ENCODE assay signal across 22 cellular contexts in genomic region chr2:38436227-38436664, GRCh38. TPM values are rescaled to one million over a fixed set of nuclear protein-coding genes. Genes with fewer than 3 reads are reported as not detected.
DNase-seq lines count a peak whose midpoint lies in the region; ATAC-seq, FAIRE-seq and TF ChIP-seq lines count a peak whose summit lies in the region.
"Had no signal": no experiment of that assay in that cellular context is flagged by ENCODE, and none has a peak within 500 bp of the region (broad histone marks: within the 10 kb centered on the region; RNA-seq: fewer than 3 reads in every experiment).

No MANE protein-coding gene starts in this region.

- TF ChIP-seq POLR2A in HepG2 (IDR thresholded peaks at IDR 0.05; ENCODE audit: insufficient read depth in 1 of 2, low read depth in 2 of 2, low read length in 2 of 2) (no peak), right lobe of liver (IDR thresholded peaks at IDR 0.05) (no peak), upper lobe of left lung (IDR thresholded peaks at IDR 0.05) (no peak)

- H3K4me2 ChIP-seq in HepG2 (ENCODE audit: low read depth, low read length) (peak overlapping the region; percentile 59), hepatocyte (no peak overlapping the region)

- TF ChIP-seq CTCF in HepG2 (CRISPR knock-in tag; IDR thresholded peaks at IDR 0.05) = no peak; the same call in 1 of the 2 replicates
- TF ChIP-seq CTCF in right lobe of liver (IDR thresholded peaks at IDR 0.05) = no peak
- TF ChIP-seq CTCF in WTC11 (IDR thresholded peaks at IDR 0.05) = no peak
- TF ChIP-seq CTCF in hepatocyte (IDR thresholded peaks at IDR 0.05; ENCODE audit: poor library complexity) = no peak
- no peak for TF ChIP-seq CTCF in upper lobe of right lung (IDR thresholded peaks at IDR 0.05)
- no peak for TF ChIP-seq CTCF in endothelial cell (IDR thresholded peaks at IDR 0.05; ENCODE audit: unreplicated experiment)
- no peak for TF ChIP-seq CTCF in upper lobe of left lung (IDR thresholded peaks at IDR 0.05)

- intact Hi-C loops in HepG2 (cut with micrococcal nuclease; ENCODE audit: unreplicated experiment) = loop anchor here (1.0 kb wide), 1 partner anchor 29 kb away; no protein-coding TSS in a partner anchor
- intact Hi-C loops in right lobe of liver (cut with DNase I) = no loop called here
- intact Hi-C loops in upper lobe of right lung (cut with DNase I) = no loop called here

- ATAC-seq in HepG2 (peak; percentile 81), right lobe of liver (no peak), WTC11 (no peak), upper lobe of right lung (peak; percentile 14), upper lobe of left lung (ENCODE audit: low FRiP score in 2 of 2) (no peak), GM18520 (IDR thresholded peaks at IDR 0.05; ENCODE audit: unreplicated experiment) (no peak)
- ATAC-seq: K562 had no signal

- CTCF ChIA-PET in HepG2 (lab: Yijun Ruan, JAX; ENCODE audit: low intra/inter-chr PET ratio, low total read pairs) (no interaction called here), WTC11 (lab: Charles Lee) (no interaction called here)

- H3K4me3 Mint-ChIP-seq in WTC11 (no peak overlapping the region), endothelial cell (ENCODE audit: unreplicated experiment) (no peak overlapping the region)
- H3K4me3 Mint-ChIP-seq: CD4-positive, alpha-beta memory T cell had no signal

- H4K20me1 ChIP-seq in HepG2 (ENCODE audit: insufficient read depth, low read length) (no peaks in the 10 kb centered on the region), hepatocyte (ENCODE audit: insufficient read depth, poor library complexity, severe bottlenecking) (no peaks in the 10 kb centered on the region)

- POLR2A ChIA-PET in HepG2 (lab: Yijun Ruan, JAX) = no interaction called here
- POLR2A ChIA-PET in WTC11 (lab: Charles Lee) = no interaction called here

- H3K27me3 ChIP-seq in HepG2 (ENCODE audit: control insufficient read depth in 1 of 2, insufficient read depth in 2 of 2, low read length in 2 of 2) = 0 out of 5 replicates have a peak, but pooled peaks cover 0 to 3% of the 10 kb centered on the region in 2 experiments
- no peaks in the 10 kb centered on the region for H3K27me3 ChIP-seq in right lobe of liver
- no peaks in the 10 kb centered on the region for H3K27me3 ChIP-seq in hepatocyte
- H3K27me3 ChIP-seq in upper lobe of right lung = no peaks in the 10 kb centered on the region
- H3K27me3 ChIP-seq in upper lobe of left lung = no peaks in the 10 kb centered on the region
- H3K27me3 ChIP-seq: BE2C, SJCRH30 had no signal

- H3K36me3 Mint-ChIP-seq in WTC11 (0 out of 2 replicates have a peak, but pooled peaks cover 4% of the 10 kb centered on the region), endothelial cell (ENCODE audit: low read depth, unreplicated experiment) (no peaks in the 10 kb centered on the region)
- H3K36me3 Mint-ChIP-seq: CD4-positive, alpha-beta memory T cell had no signal

- H3K79me2 ChIP-seq in HepG2 (ENCODE audit: insufficient read depth, low read length) = no peaks in the 10 kb centered on the region
- H3K79me2 ChIP-seq in hepatocyte = no peaks in the 10 kb centered on the region

- DNase-seq in HepG2 (ENCODE audit: low spot score) (peak; percentile 90), right lobe of liver (no peak), WTC11 (ENCODE audit: low spot score) (no peak), hepatocyte (ENCODE audit: low spot score) (no peak), upper lobe of right lung (no peak), endothelial cell (ENCODE audit: low spot score) (no peak), upper lobe of left lung (no peak)
- DNase-seq: BE2C; CD4-positive, alpha-beta memory T cell; DMS79; H7; MV-4-11; NCI-H1417; NCI-H187; NCI-H2107; NCI-H2227 treated with DMSO at 0.1 percent for 48 hours; NCI-H524; NCI-H82; SJCRH30 had no signal

- peak; percentile 61 for TF ChIP-seq RAD21 in HepG2 (CRISPR knock-in tag; IDR thresholded peaks at IDR 0.05)

- no peak overlapping the region for H3K9ac ChIP-seq in HepG2 (ENCODE audit: insufficient read depth, low read depth, low read length)

- no peaks in the 10 kb centered on the region for H3K36me3 ChIP-seq in HepG2 (replicated peaks in 1 of 2; ENCODE audit: control insufficient read depth in 1 of 2, insufficient read depth in 2 of 2, low read length in 2 of 2)
- H3K36me3 ChIP-seq in right lobe of liver = no peaks in the 10 kb centered on the region
- no peaks in the 10 kb centered on the region for H3K36me3 ChIP-seq in hepatocyte (replicated peaks; ENCODE audit: insufficient read depth, low read depth)
- H3K36me3 ChIP-seq in upper lobe of right lung = no peaks in the 10 kb centered on the region
- H3K36me3 ChIP-seq in upper lobe of left lung = no peaks in the 10 kb centered on the region
- H3K36me3 ChIP-seq: BE2C, SJCRH30 had no signal

- 0% methylated on average over 2 of the region's 2 CpGs for WGBS in HepG2 (ENCODE audit: low lambda C conversion rate)
- no CpG with 5 or more reads among the region's 2 CpGs for WGBS in right lobe of liver (ENCODE audit: insufficient coverage, low coverage, low lambda C conversion rate, missing lambda C conversion rate)
- 81% methylated on average over 2 of the region's 2 CpGs for WGBS in hepatocyte (ENCODE audit: low lambda C conversion rate, missing lambda C conversion rate)
- 93 to 100% methylated on average over 1 to 2 of the region's 2 CpGs for WGBS in upper lobe of left lung, 2 donors

- H3K27ac ChIP-seq in HepG2 (ENCODE audit: extremely low read length, insufficient read depth, low read length) = peak overlapping the region; percentile 33
- no peak overlapping the region for H3K27ac ChIP-seq in right lobe of liver
- H3K27ac ChIP-seq in hepatocyte = peak overlapping the region; percentile 9
- H3K27ac ChIP-seq in upper lobe of right lung = no peak overlapping the region
- H3K27ac ChIP-seq in upper lobe of left lung = no peak overlapping the region
- H3K27ac ChIP-seq: SJCRH30 had no signal

- H3K27ac Mint-ChIP-seq in WTC11 (no peak overlapping the region), endothelial cell (ENCODE audit: unreplicated experiment) (no peak overlapping the region)

- H3K4me1 ChIP-seq in HepG2 (ENCODE audit: insufficient read depth, low read length) (peaks cover 82% of the 10 kb centered on the region), right lobe of liver (peaks cover 0 to 19% (median 5%) of the 10 kb centered on the region in 4 donors), hepatocyte (ENCODE audit: insufficient read depth) (peaks cover 15% of the 10 kb centered on the region), upper lobe of right lung (no peaks in the 10 kb centered on the region), upper lobe of left lung (no peaks in the 10 kb centered on the region)

- in situ Hi-C loops in HepG2 (cut with HindIII; ENCODE audit: extremely low pct_ligation_motif_present, low pct_unique_long_range_greater_than_20kb) = no loop called here

- H3K9me3 ChIP-seq in HepG2 (ENCODE audit: low read length) (no peaks in the 10 kb centered on the region; the same call in 1 of the 2 replicates), right lobe of liver (no peaks in the 10 kb centered on the region), hepatocyte (ENCODE audit: low read depth) (no peaks in the 10 kb centered on the region), upper lobe of right lung (no peaks in the 10 kb centered on the region), upper lobe of left lung (no peaks in the 10 kb centered on the region)
- H3K9me3 ChIP-seq: BE2C, SJCRH30 had no signal

- H3K4me1 Mint-ChIP-seq in WTC11 = peaks cover 35% of the 10 kb centered on the region
- H3K4me1 Mint-ChIP-seq in endothelial cell (ENCODE audit: unreplicated experiment) = no peaks in the 10 kb centered on the region
- H3K4me1 Mint-ChIP-seq: CD4-positive, alpha-beta memory T cell had no signal

- TF ChIP-seq EP300 in HepG2 (IDR thresholded peaks at IDR 0.05; ENCODE audit: low read depth in 2 of 2, low read length in 2 of 2) = peak; percentile 69 to 91; a peak in 2 of 4 replicates
- TF ChIP-seq EP300 in HepG2 (CRISPR knock-in tag; IDR thresholded peaks at IDR 0.05; ENCODE audit: borderline replicate concordance) = peak; percentile 76; the same call in 1 of the 2 replicates
- TF ChIP-seq EP300 in upper lobe of left lung (IDR thresholded peaks at IDR 0.05) = no peak

- BruUV-seq in HepG2 (replicated peaks; lab: Mats Ljungman, UMichigan) = no TSS peak

- FAIRE-seq in HepG2 (lab: Jason Lieb, UNC) = peak; percentile 91
- FAIRE-seq: HTR-8/SVneo, K562 had no signal

- H3K9me3 Mint-ChIP-seq in WTC11 (peaks cover 9% of the 10 kb centered on the region), endothelial cell (ENCODE audit: unreplicated experiment) (no peaks in the 10 kb centered on the region)

- H3K4me3 ChIP-seq in HepG2 (replicated peaks in 1 of 3; ENCODE audit: insufficient read depth in 1 of 3, low read depth in 2 of 3, low read length in 3 of 3) = 0 out of 6 replicates have a peak overlapping the region, but pooled peaks of 1 of the 3 experiments have one; percentile 5
- no peak overlapping the region for H3K4me3 ChIP-seq in right lobe of liver
- no peak overlapping the region for H3K4me3 ChIP-seq in hepatocyte
- H3K4me3 ChIP-seq in upper lobe of right lung = no peak overlapping the region
- no peak overlapping the region for H3K4me3 ChIP-seq in upper lobe of left lung
- H3K4me3 ChIP-seq: K562, SJCRH30 had no signal

- H3K27me3 Mint-ChIP-seq in WTC11 (ENCODE audit: low read depth) (peaks cover 17% of the 10 kb centered on the region), endothelial cell (ENCODE audit: unreplicated experiment) (peaks cover 5% of the 10 kb centered on the region)

- H2AFZ ChIP-seq in HepG2 (ENCODE audit: low read length) (no peak overlapping the region), hepatocyte (no peak overlapping the region)

- no peaks in the 10 kb centered on the region for H3K9me2 ChIP-seq in hepatocyte (replicated peaks; ENCODE audit: insufficient read depth)

RNA-seq across cellular contexts. Expression of gene ATL2, which starts 59.2 kb away (rescaled TPM):
- total RNA-seq in HepG2 (2016; rRNA removed; fragmentation: Illumina TruSeq; extraction: Trizol) = 110 and 119 TPM in 2 replicates
- total RNA-seq in HepG2 (2016; cell fraction: cytosol; rRNA removed; fragmentation: Illumina TruSeq; extraction: Trizol; ENCODE audit: low read depth) = 27.7 and 31.0 TPM in 2 replicates
- 103 and 118 TPM in 2 replicates for total RNA-seq in HepG2 (2016; cell fraction: insoluble cytoplasmic fraction; rRNA removed; fragmentation: Illumina TruSeq; extraction: Trizol)
- 27.3 and 34.4 TPM in 2 replicates for total RNA-seq in HepG2 (2016; cell fraction: membrane; rRNA removed; fragmentation: Illumina TruSeq; extraction: Trizol)
- 180 and 190 TPM in 2 replicates for total RNA-seq in HepG2 (2016; cell fraction: nucleus; rRNA removed; fragmentation: Illumina TruSeq; extraction: Trizol)
- polyA plus RNA-seq in HepG2 (2011; rRNA removed) = 38.7 and 56.5 TPM in 2 replicates
- polyA plus RNA-seq in HepG2 (2011; cell fraction: cytosol; rRNA removed) = 38.9 and 55.1 TPM in 2 replicates
- polyA plus RNA-seq in HepG2 (2011; cell fraction: nucleus; rRNA removed) = 187 and 191 TPM in 2 replicates
- 70.4 and 80.6 TPM in 2 replicates for polyA plus RNA-seq in HepG2 (2012)
- polyA plus RNA-seq in HepG2 (2016; cell fraction: cytosol; fragmentation: Illumina TruSeq; extraction: Trizol; ENCODE audit: low read depth) = 4.2 and 4.6 TPM in 2 replicates
- polyA plus RNA-seq in HepG2 (2016; cell fraction: insoluble cytoplasmic fraction; fragmentation: Illumina TruSeq; extraction: Trizol; ENCODE audit: low read depth) = 56.7 and 61.4 TPM in 2 replicates
- polyA plus RNA-seq in HepG2 (2016; cell fraction: membrane; fragmentation: Illumina TruSeq; extraction: Trizol; ENCODE audit: low read depth) = 9.8 and 13.3 TPM in 2 replicates
- 166 and 178 TPM in 2 replicates for polyA plus RNA-seq in HepG2 (2016; cell fraction: nucleus; fragmentation: Illumina TruSeq; extraction: Trizol; ENCODE audit: insufficient read depth, low read depth)
- 27.4 and 51.2 TPM in 2 replicates for polyA minus RNA-seq in HepG2 (2011; rRNA and poly(A)+ RNA removed; ENCODE audit: low replicate concordance)
- polyA minus RNA-seq in HepG2 (2011; cell fraction: cytosol; rRNA and poly(A)+ RNA removed) = 39.4 and 47.8 TPM in 2 replicates
- 212 and 269 TPM in 2 replicates for polyA minus RNA-seq in HepG2 (2011; cell fraction: nucleus; rRNA and poly(A)+ RNA removed)
- total RNA-seq in right lobe of liver = 10 to 100 TPM; 39.1 to 57.5 (median 46.3) TPM
- total RNA-seq in WTC11 (2021) = 81.3 to 90.5 TPM (median 88.7 TPM) in 3 replicates
- 66.5 and 72.4 TPM in 2 replicates for total RNA-seq in hepatocyte
- polyA plus RNA-seq in hepatocyte = 28.0 and 30.1 TPM in 2 replicates
- 69.1 TPM for total RNA-seq in upper lobe of right lung
- total RNA-seq in endothelial cell (ENCODE audit: unreplicated experiment) = 38.0 TPM
- 100 to 1,000 TPM in 1 of 6 donors, 10 to 100 TPM in 5; 43.9 to 150 (median 68.1) TPM for total RNA-seq in upper lobe of left lung

Comparison
In these comparisons a context has a peak if more than half of its experiments do, and no peak if none do; other contexts are left out.
1. ATAC-seq: peak in HepG2 (single experiment) and upper lobe of right lung (single experiment); none in right lobe of liver (0 of 4), WTC11 (single experiment), upper lobe of left lung (0 of 2) and GM18520 (single experiment).
2. H3K27ac ChIP-seq: peak in HepG2 (single experiment) and hepatocyte (single experiment); none in right lobe of liver (0 of 3), upper lobe of right lung (single experiment) and upper lobe of left lung (0 of 4).
3. Of the 50 proteins assayed by ChIP-seq in both HepG2 and WTC11: peak only in HepG2: ATF2, CBFB, ESRRA, FOXJ3, FOXK1, FOXP1 and 14 more; only in WTC11: none; in both: GABPB1; in neither: 26; mixed calls (peak in some experiments, not most) for 3.